1 cellular context compared by ENCODE assay signal in the genomic region with DNA sequence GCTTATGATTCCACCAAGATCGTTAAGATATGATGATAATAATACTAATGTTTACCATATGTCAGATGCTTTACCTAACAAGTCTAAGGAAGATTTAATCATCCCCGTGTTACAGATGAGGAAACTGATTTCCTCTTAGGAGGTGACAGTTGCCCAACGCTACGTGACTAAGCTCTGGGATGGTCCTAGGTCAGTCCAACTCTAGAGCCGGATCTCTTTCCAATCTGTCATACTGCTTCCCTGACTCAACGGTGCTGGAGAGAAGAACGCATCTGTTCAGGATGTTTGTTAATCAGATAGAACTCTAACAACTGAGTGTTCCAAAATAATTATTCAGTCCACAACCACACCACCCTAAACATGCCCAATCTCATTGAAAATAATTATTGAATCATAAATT.
TF ChIP-seq lines count a peak whose summit lies in the region.

No MANE protein-coding gene starts in this region.

TF ChIP-seq in GM12878, 131 proteins besides CTCF, POLR2A, EP300 and RAD21 (continued from another document):
- TF ChIP-seq, protein P1, sequence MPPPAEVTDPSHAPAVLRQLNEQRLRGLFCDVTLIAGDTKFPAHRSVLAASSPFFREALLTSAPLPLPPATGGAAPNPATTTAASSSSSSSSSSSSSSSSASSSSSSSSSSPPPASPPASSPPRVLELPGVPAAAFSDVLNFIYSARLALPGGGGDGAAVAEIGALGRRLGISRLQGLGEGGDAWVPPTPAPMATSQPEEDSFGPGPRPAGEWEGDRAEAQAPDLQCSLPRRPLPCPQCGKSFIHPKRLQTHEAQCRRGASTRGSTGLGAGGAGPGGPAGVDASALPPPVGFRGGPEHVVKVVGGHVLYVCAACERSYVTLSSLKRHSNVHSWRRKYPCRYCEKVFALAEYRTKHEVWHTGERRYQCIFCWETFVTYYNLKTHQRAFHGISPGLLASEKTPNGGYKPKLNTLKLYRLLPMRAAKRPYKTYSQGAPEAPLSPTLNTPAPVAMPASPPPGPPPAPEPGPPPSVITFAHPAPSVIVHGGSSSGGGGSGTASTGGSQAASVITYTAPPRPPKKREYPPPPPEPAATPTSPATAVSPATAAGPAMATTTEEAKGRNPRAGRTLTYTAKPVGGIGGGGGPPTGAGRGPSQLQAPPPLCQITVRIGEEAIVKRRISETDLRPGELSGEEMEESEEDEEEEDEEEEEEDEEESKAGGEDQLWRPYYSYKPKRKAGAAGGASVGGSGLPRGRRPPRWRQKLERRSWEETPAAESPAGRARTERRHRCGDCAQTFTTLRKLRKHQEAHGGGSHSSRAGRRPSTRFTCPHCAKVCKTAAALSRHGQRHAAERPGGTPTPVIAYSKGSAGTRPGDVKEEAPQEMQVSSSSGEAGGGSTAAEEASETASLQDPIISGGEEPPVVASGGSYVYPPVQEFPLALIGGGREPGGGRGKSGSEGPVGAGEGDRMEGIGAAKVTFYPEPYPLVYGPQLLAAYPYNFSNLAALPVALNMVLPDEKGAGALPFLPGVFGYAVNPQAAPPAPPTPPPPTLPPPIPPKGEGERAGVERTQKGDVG (CRISPR knock-in tag; IDR thresholded peaks at IDR 0.05) = no peak
- TF ChIP-seq, protein P2, sequence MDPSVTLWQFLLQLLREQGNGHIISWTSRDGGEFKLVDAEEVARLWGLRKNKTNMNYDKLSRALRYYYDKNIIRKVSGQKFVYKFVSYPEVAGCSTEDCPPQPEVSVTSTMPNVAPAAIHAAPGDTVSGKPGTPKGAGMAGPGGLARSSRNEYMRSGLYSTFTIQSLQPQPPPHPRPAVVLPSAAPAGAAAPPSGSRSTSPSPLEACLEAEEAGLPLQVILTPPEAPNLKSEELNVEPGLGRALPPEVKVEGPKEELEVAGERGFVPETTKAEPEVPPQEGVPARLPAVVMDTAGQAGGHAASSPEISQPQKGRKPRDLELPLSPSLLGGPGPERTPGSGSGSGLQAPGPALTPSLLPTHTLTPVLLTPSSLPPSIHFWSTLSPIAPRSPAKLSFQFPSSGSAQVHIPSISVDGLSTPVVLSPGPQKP (IDR thresholded peaks at IDR 0.05; ENCODE audit: low read depth, low read length) = no peak
- TF ChIP-seq ZNF384 (IDR thresholded peaks at IDR 0.05; ENCODE audit: borderline replicate concordance, low read depth, low read length) = no peak
- no peak for TF ChIP-seq KAT2A (conservative IDR thresholded peaks at IDR 0.05; ENCODE audit: control insufficient read depth, low read depth, low read length)
- TF ChIP-seq KDM1A (IDR thresholded peaks at IDR 0.05; ENCODE audit: borderline replicate concordance) = no peak
- TF ChIP-seq STAT3 (IDR thresholded peaks at IDR 0.05; ENCODE audit: low read depth, low read length) = no peak
- no peak for TF ChIP-seq SMC3 (IDR thresholded peaks at IDR 0.05; ENCODE audit: borderline replicate concordance, low read length)
- TF ChIP-seq SIX5 (IDR thresholded peaks at IDR 0.05; ENCODE audit: low read depth, low read length, severe bottlenecking) = no peak
- no peak for TF ChIP-seq ZNF24 (IDR thresholded peaks at IDR 0.05)
- TF ChIP-seq, protein P3, sequence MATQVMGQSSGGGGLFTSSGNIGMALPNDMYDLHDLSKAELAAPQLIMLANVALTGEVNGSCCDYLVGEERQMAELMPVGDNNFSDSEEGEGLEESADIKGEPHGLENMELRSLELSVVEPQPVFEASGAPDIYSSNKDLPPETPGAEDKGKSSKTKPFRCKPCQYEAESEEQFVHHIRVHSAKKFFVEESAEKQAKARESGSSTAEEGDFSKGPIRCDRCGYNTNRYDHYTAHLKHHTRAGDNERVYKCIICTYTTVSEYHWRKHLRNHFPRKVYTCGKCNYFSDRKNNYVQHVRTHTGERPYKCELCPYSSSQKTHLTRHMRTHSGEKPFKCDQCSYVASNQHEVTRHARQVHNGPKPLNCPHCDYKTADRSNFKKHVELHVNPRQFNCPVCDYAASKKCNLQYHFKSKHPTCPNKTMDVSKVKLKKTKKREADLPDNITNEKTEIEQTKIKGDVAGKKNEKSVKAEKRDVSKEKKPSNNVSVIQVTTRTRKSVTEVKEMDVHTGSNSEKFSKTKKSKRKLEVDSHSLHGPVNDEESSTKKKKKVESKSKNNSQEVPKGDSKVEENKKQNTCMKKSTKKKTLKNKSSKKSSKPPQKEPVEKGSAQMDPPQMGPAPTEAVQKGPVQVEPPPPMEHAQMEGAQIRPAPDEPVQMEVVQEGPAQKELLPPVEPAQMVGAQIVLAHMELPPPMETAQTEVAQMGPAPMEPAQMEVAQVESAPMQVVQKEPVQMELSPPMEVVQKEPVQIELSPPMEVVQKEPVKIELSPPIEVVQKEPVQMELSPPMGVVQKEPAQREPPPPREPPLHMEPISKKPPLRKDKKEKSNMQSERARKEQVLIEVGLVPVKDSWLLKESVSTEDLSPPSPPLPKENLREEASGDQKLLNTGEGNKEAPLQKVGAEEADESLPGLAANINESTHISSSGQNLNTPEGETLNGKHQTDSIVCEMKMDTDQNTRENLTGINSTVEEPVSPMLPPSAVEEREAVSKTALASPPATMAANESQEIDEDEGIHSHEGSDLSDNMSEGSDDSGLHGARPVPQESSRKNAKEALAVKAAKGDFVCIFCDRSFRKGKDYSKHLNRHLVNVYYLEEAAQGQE (IDR thresholded peaks at IDR 0.05; ENCODE audit: low read depth, low read length) = no peak
- no peak for TF ChIP-seq MEF2A (IDR thresholded peaks at IDR 0.05; ENCODE audit: insufficient read depth, low read depth, low read length)
- TF ChIP-seq IRF4 (IDR thresholded peaks at IDR 0.05; ENCODE audit: low read depth, low read length) = no peak
- no peak for TF ChIP-seq SREBF2 (IDR thresholded peaks at IDR 0.05; ENCODE audit: low read length)
- TF ChIP-seq IKZF2 (IDR thresholded peaks at IDR 0.05) = no peak
- no peak for TF ChIP-seq SUPT20H (IDR thresholded peaks at IDR 0.05; ENCODE audit: borderline replicate concordance, control insufficient read depth, low read depth, low read length)
- no peak for TF ChIP-seq TCF7 (IDR thresholded peaks at IDR 0.05; ENCODE audit: borderline replicate concordance)
- TF ChIP-seq POU2F2 (IDR thresholded peaks at IDR 0.05; ENCODE audit: borderline replicate concordance, low read depth, low read length) = no peak
- no peak for TF ChIP-seq BMI1 (IDR thresholded peaks at IDR 0.05; ENCODE audit: borderline replicate concordance)
TF ChIP-seq in GM12878: peak in this region for 0.
